In the genomic region with DNA sequence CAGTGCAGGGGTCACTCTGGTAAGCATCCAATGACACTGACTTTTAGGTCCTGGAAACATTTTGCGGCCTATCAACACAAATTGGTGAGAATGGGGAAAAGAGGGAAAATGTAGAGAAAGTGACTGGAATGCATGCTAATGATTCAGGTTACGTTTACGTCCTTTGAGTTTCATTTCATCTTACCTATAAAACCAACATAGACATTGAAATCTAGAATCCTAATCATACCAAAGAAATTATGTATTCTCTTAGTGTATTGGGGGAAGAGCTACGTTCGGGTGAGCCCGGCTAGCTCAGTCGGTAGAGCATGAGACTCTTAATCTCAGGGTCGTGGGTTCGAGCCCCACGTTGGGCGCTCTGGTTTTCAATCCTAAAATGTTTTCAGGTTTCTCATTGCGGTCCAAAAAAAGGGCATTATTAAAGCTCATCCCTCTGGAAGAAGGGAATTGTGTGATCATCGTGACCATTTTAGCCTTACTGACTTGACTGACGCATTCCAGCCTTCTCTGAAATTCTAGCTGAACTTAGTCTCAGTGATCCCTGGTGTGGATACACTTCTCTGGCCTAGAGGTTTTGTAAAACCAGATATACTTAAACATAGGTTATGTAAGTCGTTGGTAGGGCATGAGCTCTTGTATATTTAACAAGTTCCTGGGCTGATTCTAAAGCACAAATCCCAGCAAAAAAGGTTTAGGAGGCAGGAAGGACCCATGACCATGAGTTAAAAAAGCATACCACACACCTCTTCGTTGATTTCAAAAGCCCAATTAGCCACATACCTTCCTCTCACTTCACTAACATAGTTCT, we compare ENCODE assay signal across 1 cellular context.
TF ChIP-seq lines count a peak whose summit lies in the region.

No MANE protein-coding gene starts in this region.

TF ChIP-seq in K562, 482 proteins besides CTCF, POLR2A, EP300 and RAD21 (continued from another document and continues in another):
- TF ChIP-seq, protein P1, sequence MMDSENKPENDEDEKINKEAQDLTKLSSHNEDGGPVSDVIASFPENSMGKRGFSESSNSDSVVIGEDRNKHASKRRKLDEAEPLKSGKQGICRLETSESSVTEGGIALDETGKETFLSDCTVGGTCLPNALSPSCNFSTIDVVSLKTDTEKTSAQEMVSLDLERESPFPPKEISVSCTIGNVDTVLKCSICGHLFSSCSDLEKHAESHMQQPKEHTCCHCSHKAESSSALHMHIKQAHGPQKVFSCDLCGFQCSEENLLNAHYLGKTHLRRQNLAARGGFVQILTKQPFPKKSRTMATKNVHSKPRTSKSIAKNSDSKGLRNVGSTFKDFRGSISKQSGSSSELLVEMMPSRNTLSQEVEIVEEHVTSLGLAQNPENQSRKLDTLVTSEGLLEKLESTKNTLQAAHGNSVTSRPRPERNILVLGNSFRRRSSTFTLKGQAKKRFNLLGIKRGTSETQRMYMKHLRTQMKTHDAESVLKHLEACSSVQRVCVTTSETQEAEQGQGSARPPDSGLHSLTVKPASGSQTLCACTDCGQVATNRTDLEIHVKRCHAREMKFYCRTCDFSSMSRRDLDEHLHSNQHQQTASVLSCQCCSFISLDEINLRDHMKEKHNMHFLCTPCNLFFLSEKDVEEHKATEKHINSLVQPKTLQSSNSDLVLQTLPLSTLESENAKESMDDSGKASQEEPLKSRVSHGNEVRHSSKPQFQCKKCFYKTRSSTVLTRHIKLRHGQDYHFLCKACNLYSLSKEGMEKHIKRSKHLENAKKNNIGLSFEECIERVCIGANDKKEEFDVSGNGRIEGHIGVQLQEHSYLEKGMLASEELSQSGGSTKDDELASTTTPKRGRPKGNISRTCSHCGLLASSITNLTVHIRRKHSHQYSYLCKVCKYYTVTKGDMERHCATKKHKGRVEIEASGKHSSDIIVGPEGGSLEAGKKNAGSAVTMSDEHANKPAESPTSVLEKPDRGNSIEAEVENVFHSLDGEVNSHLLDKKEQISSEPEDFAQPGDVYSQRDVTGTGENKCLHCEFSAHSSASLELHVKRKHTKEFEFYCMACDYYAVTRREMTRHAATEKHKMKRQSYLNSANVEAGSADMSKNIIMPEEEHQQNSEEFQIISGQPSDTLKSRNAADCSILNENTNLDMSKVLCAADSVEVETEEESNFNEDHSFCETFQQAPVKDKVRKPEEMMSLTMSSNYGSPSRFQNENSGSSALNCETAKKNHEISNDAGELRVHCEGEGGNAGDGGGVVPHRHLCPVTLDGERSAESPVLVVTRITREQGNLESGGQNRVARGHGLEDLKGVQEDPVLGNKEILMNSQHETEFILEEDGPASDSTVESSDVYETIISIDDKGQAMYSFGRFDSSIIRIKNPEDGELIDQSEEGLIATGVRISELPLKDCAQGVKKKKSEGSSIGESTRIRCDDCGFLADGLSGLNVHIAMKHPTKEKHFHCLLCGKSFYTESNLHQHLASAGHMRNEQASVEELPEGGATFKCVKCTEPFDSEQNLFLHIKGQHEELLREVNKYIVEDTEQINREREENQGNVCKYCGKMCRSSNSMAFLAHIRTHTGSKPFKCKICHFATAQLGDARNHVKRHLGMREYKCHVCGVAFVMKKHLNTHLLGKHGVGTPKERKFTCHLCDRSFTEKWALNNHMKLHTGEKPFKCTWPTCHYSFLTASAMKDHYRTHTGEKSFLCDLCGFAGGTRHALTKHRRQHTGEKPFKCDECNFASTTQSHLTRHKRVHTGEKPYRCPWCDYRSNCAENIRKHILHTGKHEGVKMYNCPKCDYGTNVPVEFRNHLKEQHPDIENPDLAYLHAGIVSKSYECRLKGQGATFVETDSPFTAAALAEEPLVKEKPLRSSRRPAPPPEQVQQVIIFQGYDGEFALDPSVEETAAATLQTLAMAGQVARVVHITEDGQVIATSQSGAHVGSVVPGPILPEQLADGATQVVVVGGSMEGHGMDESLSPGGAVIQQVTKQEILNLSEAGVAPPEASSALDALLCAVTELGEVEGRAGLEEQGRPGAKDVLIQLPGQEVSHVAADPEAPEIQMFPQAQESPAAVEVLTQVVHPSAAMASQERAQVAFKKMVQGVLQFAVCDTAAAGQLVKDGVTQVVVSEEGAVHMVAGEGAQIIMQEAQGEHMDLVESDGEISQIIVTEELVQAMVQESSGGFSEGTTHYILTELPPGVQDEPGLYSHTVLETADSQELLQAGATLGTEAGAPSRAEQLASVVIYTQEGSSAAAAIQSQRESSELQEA (IDR thresholded peaks at IDR 0.05; ENCODE audit: low read depth) = peak; percentile 78
- TF ChIP-seq ZNF41 (CRISPR knock-in tag; conservative IDR thresholded peaks at IDR 0.05) = no peak
- TF ChIP-seq ZNF217 (CRISPR knock-in tag; IDR thresholded peaks at IDR 0.05) = no peak
- no peak for TF ChIP-seq SRSF1 (IDR thresholded peaks at IDR 0.05; ENCODE audit: low read depth, low read length)
- TF ChIP-seq KAT2B (IDR thresholded peaks at IDR 0.05; ENCODE audit: low read depth, low read length) = no peak
- TF ChIP-seq RHOXF2B (CRISPR knock-in tag; conservative IDR thresholded peaks at IDR 0.05) = no peak
- TF ChIP-seq, protein P2, sequence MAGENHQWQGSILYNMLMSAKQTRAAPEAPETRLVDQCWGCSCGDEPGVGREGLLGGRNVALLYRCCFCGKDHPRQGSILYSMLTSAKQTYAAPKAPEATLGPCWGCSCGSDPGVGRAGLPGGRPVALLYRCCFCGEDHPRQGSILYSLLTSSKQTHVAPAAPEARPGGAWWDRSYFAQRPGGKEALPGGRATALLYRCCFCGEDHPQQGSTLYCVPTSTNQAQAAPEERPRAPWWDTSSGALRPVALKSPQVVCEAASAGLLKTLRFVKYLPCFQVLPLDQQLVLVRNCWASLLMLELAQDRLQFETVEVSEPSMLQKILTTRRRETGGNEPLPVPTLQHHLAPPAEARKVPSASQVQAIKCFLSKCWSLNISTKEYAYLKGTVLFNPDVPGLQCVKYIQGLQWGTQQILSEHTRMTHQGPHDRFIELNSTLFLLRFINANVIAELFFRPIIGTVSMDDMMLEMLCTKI (IDR thresholded peaks at IDR 0.05; ENCODE audit: partially characterized antibody) = no peak
- TF ChIP-seq ARHGAP35 (IDR thresholded peaks at IDR 0.05; ENCODE audit: partially characterized antibody) = no peak
- TF ChIP-seq ZNF24 (IDR thresholded peaks at IDR 0.05) = peak; percentile 82
- TF ChIP-seq, protein P3, sequence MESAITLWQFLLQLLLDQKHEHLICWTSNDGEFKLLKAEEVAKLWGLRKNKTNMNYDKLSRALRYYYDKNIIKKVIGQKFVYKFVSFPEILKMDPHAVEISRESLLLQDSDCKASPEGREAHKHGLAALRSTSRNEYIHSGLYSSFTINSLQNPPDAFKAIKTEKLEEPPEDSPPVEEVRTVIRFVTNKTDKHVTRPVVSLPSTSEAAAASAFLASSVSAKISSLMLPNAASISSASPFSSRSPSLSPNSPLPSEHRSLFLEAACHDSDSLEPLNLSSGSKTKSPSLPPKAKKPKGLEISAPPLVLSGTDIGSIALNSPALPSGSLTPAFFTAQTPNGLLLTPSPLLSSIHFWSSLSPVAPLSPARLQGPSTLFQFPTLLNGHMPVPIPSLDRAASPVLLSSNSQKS (CRISPR knock-in tag; IDR thresholded peaks at IDR 0.05) = no peak
- TF ChIP-seq POLR2AphosphoS5 (IDR thresholded peaks at IDR 0.05; ENCODE audit: control insufficient read depth, insufficient read depth, low read depth, low read length) = 0 out of 2 replicates have a peak, but pooled peaks have one; percentile 49
- peak; percentile 64; the same call in 1 of the 2 replicates for TF ChIP-seq MTA1 (IDR thresholded peaks at IDR 0.05; ENCODE audit: borderline replicate concordance)
- TF ChIP-seq, protein P4, sequence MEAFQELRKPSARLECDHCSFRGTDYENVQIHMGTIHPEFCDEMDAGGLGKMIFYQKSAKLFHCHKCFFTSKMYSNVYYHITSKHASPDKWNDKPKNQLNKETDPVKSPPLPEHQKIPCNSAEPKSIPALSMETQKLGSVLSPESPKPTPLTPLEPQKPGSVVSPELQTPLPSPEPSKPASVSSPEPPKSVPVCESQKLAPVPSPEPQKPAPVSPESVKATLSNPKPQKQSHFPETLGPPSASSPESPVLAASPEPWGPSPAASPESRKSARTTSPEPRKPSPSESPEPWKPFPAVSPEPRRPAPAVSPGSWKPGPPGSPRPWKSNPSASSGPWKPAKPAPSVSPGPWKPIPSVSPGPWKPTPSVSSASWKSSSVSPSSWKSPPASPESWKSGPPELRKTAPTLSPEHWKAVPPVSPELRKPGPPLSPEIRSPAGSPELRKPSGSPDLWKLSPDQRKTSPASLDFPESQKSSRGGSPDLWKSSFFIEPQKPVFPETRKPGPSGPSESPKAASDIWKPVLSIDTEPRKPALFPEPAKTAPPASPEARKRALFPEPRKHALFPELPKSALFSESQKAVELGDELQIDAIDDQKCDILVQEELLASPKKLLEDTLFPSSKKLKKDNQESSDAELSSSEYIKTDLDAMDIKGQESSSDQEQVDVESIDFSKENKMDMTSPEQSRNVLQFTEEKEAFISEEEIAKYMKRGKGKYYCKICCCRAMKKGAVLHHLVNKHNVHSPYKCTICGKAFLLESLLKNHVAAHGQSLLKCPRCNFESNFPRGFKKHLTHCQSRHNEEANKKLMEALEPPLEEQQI (IDR thresholded peaks at IDR 0.05) = peak; percentile 73; the same call in 1 of the 2 replicates
- TF ChIP-seq NFYB (IDR thresholded peaks at IDR 0.05; ENCODE audit: extremely low read depth, insufficient read length) = no peak
- peak; percentile 53; the same call in 1 of the 2 replicates for TF ChIP-seq ESRRA (IDR thresholded peaks at IDR 0.05; ENCODE audit: borderline replicate concordance, low read depth)
- TF ChIP-seq CXXC5 (CRISPR knock-in tag; IDR thresholded peaks at IDR 0.05) = peak; percentile 87
- TF ChIP-seq, protein P5, sequence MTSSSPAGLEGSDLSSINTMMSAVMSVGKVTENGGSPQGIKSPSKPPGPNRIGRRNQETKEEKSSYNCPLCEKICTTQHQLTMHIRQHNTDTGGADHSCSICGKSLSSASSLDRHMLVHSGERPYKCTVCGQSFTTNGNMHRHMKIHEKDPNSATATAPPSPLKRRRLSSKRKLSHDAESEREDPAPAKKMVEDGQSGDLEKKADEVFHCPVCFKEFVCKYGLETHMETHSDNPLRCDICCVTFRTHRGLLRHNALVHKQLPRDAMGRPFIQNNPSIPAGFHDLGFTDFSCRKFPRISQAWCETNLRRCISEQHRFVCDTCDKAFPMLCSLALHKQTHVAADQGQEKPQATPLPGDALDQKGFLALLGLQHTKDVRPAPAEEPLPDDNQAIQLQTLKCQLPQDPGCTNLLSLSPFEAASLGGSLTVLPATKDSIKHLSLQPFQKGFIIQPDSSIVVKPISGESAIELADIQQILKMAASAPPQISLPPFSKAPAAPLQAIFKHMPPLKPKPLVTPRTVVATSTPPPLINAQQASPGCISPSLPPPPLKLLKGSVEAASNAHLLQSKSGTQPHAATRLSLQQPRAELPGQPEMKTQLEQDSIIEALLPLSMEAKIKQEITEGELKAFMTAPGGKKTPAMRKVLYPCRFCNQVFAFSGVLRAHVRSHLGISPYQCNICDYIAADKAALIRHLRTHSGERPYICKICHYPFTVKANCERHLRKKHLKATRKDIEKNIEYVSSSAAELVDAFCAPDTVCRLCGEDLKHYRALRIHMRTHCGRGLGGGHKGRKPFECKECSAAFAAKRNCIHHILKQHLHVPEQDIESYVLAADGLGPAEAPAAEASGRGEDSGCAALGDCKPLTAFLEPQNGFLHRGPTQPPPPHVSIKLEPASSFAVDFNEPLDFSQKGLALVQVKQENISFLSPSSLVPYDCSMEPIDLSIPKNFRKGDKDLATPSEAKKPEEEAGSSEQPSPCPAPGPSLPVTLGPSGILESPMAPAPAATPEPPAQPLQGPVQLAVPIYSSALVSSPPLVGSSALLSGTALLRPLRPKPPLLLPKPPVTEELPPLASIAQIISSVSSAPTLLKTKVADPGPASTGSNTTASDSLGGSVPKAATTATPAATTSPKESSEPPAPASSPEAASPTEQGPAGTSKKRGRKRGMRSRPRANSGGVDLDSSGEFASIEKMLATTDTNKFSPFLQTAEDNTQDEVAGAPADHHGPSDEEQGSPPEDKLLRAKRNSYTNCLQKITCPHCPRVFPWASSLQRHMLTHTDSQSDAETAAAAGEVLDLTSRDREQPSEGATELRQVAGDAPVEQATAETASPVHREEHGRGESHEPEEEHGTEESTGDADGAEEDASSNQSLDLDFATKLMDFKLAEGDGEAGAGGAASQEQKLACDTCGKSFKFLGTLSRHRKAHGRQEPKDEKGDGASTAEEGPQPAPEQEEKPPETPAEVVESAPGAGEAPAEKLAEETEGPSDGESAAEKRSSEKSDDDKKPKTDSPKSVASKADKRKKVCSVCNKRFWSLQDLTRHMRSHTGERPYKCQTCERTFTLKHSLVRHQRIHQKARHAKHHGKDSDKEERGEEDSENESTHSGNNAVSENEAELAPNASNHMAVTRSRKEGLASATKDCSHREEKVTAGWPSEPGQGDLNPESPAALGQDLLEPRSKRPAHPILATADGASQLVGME (CRISPR knock-in tag; IDR thresholded peaks at IDR 0.05) = no peak
- TF ChIP-seq ZC3H4 (CRISPR knock-in tag; IDR thresholded peaks at IDR 0.05; ENCODE audit: borderline replicate concordance) = no peak
- TF ChIP-seq LCOR (CRISPR knock-in tag; IDR thresholded peaks at IDR 0.05) = peak; percentile 97
- TF ChIP-seq ZNF184 (CRISPR knock-in tag; IDR thresholded peaks at IDR 0.05) = no peak
- no peak for TF ChIP-seq PCBP2 (IDR thresholded peaks at IDR 0.05; ENCODE audit: low read depth, low read length, poor library complexity, severe bottlenecking)
- TF ChIP-seq, protein P6, sequence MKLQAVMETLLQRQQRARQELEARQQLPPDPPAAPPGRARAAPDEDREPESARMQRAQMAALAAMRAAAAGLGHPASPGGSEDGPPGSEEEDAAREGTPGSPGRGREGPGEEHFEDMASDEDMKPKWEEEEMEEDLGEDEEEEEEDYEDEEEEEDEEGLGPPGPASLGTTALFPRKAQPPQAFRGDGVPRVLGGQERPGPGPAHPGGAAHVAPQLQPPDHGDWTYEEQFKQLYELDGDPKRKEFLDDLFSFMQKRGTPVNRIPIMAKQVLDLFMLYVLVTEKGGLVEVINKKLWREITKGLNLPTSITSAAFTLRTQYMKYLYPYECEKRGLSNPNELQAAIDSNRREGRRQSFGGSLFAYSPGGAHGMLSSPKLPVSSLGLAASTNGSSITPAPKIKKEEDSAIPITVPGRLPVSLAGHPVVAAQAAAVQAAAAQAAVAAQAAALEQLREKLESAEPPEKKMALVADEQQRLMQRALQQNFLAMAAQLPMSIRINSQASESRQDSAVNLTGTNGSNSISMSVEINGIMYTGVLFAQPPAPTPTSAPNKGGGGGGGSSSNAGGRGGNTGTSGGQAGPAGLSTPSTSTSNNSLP (IDR thresholded peaks at IDR 0.05; ENCODE audit: borderline replicate concordance, low read depth, low read length) = peak; percentile 96
- no peak for TF ChIP-seq NELFE (IDR thresholded peaks at IDR 0.05; ENCODE audit: insufficient read depth, insufficient read length)
- TF ChIP-seq COPS2 (conservative IDR thresholded peaks at IDR 0.05) = no peak
- TF ChIP-seq JUNB (CRISPR knock-in tag; conservative IDR thresholded peaks at IDR 0.05) = no peak
- peak; percentile 68 for TF ChIP-seq MYNN (IDR thresholded peaks at IDR 0.05)
- TF ChIP-seq MYNN (CRISPR knock-in tag; IDR thresholded peaks at IDR 0.05) = no peak
- peak; percentile 76; the same call in 1 of the 2 replicates for TF ChIP-seq BCOR (IDR thresholded peaks at IDR 0.05)
- TF ChIP-seq, protein P7, sequence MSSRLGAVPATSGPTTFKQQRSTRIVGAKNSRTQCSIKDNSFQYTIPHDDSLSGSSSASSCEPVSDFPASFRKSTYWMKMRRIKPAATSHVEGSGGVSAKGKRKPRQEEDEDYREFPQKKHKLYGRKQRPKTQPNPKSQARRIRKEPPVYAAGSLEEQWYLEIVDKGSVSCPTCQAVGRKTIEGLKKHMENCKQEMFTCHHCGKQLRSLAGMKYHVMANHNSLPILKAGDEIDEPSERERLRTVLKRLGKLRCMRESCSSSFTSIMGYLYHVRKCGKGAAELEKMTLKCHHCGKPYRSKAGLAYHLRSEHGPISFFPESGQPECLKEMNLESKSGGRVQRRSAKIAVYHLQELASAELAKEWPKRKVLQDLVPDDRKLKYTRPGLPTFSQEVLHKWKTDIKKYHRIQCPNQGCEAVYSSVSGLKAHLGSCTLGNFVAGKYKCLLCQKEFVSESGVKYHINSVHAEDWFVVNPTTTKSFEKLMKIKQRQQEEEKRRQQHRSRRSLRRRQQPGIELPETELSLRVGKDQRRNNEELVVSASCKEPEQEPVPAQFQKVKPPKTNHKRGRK (tag; IDR thresholded peaks at IDR 0.05) = no peak
- peak in 1 of 2 experiments; percentile 87; a peak in 1 of 4 replicates for TF ChIP-seq TBL1XR1 (IDR thresholded peaks at IDR 0.05; ENCODE audit: low read length in 2 of 2)
